15 cellular contexts compared by ENCODE assay signal in genomic region chr7:118040562-118040961, GRCh38.
DNase-seq lines count a peak whose midpoint lies in the region; ATAC-seq and TF ChIP-seq lines count a peak whose summit lies in the region.
"Had no signal": no experiment of that assay in that cellular context is flagged by ENCODE, and none has a peak within 500 bp of the region (broad histone marks: within the 10 kb centered on the region; RNA-seq: fewer than 3 reads in every experiment).

No MANE protein-coding gene starts in this region.

- no peak for TF ChIP-seq CTCF in GM10248 (IDR thresholded peaks at IDR 0.05; ENCODE audit: control extremely low read depth, extremely low read depth, low read depth, missing control alignments)

- CTCF ChIA-PET in GM10248 (lab: Yijun Ruan, JAX), result interaction anchor here (1.4 kb wide), 1 partner anchor 289 kb away, joined by 3 read pairs; no protein-coding TSS in a partner anchor

- POLR2A ChIA-PET in GM10248 (lab: Yijun Ruan, JAX), result no interaction called here

- peak; percentile 17 to 66 for DNase-seq in NOMO-1 (lab: John Stamatoyannopoulos, UW; ENCODE audit: unreplicated experiment in 2 of 2)
- no peak for DNase-seq in NOMO-1 treated with dmso at 0.1 percent for 144 hours (lab: John Stamatoyannopoulos, UW; ENCODE audit: unreplicated experiment)
- no peak for DNase-seq in NCI-H146 (lab: John Stamatoyannopoulos, UW)
- no peak for DNase-seq in GM10248 (ENCODE audit: extremely low spot score)
- no peak for DNase-seq in DMS79 (lab: John Stamatoyannopoulos, UW)
- no peak for DNase-seq in SW480 (ENCODE audit: low spot score)
- DNase-seq: 8988T, Calu3, foreskin fibroblast, naive B cell, NCI-H345 had no signal

- ATAC-seq in HG02610 (IDR thresholded peaks at IDR 0.05; ENCODE audit: unreplicated experiment), result peak; percentile 49
- ATAC-seq in HG03280 (IDR thresholded peaks at IDR 0.05; ENCODE audit: unreplicated experiment), result peak; percentile 46
- ATAC-seq: Right ventricle myocardium inferior, sciatic nerve had no signal

Comparison
In these comparisons a context has a peak if more than half of its experiments do, and no peak if none do; other contexts are left out.
1. DNase-seq: peak in NOMO-1 (2 of 2); none in NOMO-1 treated with dmso at 0.1 percent for 144 hours (single experiment), NCI-H146 (single experiment), GM10248 (single experiment), DMS79 (single experiment) and SW480 (single experiment).